27 cellular contexts compared by ENCODE assay signal in the genomic region with DNA sequence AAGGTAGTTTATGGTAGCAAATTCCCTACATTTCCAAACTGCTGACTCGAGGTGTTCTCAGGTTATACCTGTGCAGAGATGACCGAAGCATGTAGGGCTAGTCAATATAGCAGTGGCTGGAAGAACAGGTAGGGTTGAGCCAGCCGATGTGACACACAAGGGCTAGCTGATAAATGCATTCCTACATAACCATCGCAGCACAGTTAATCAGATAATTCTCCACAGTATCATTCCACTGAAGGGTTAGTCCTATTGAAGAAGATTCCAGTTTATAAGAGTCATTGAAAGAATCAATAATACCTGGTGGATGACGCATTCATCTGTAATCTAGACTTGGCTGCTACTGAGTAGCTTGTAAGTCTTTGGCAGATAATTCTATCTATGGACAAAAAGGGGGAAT.
A peak's percentile ranks its signal among the peaks of the same experiment; 100 is the strongest.
DNase-seq lines count a peak whose midpoint lies in the region; ATAC-seq and TF ChIP-seq lines count a peak whose summit lies in the region.
"Had no signal": no experiment of that assay in that cellular context is flagged by ENCODE, and none has a peak within 500 bp of the region (broad histone marks: within the 10 kb centered on the region; RNA-seq: fewer than 3 reads in every experiment).

No MANE protein-coding gene starts in this region.

- H3K27me3 Mint-ChIP-seq in MCF 10A (ENCODE audit: insufficient read depth, unreplicated experiment), result no peaks in the 10 kb centered on the region
- H3K27me3 Mint-ChIP-seq: B cell; stimulated activated naive CD8-positive, alpha-beta T cell treated with anti-CD3 and anti-CD28 coated beads, Interleukin-15, Interleukin-2, amounts not matched to agents 100 ng/mL and 50 ng/mL, for 24 hours had no signal

- POLR2A ChIA-PET in MCF 10A (lab: Yijun Ruan, JAX), result interaction anchor here (0.6 to 1.2 kb wide), 9 partner anchors 11 to 872 kb away, joined by 3 to 4 read pairs (median 3); no protein-coding TSS in a partner anchor

- H3K36me3 ChIP-seq in breast epithelium, result no peaks in the 10 kb centered on the region
- H3K36me3 ChIP-seq in stomach, result no peaks in the 10 kb centered on the region
- H3K36me3 ChIP-seq in hepatocyte (replicated peaks; ENCODE audit: insufficient read depth, low read depth), result no peaks in the 10 kb centered on the region
- H3K36me3 ChIP-seq: ascending aorta, right atrium auricular region, SJSA1, tibial nerve had no signal

- no peak overlapping the region for H2AFZ ChIP-seq in hepatocyte

- no peaks in the 10 kb centered on the region for H3K9me3 ChIP-seq in breast epithelium
- H3K9me3 ChIP-seq in stomach, result no peaks in the 10 kb centered on the region
- no peaks in the 10 kb centered on the region for H3K9me3 ChIP-seq in hepatocyte (ENCODE audit: low read depth)
- H3K9me3 ChIP-seq: ascending aorta, right atrium auricular region, SJSA1, tibial nerve had no signal

- no peaks in the 10 kb centered on the region for H3K4me1 ChIP-seq in breast epithelium
- H3K4me1 ChIP-seq in stomach, result no peaks in the 10 kb centered on the region
- no peaks in the 10 kb centered on the region for H3K4me1 ChIP-seq in hepatocyte (ENCODE audit: insufficient read depth)
- H3K4me1 ChIP-seq: ascending aorta, right atrium auricular region, SJSA1, tibial nerve had no signal

- CTCF ChIA-PET in MCF 10A (lab: Yijun Ruan, JAX), result interaction anchor here (0.5 to 1.3 kb wide), 3 partner anchors 12 to 254 kb away, joined by 3 to 4 read pairs (median 4); no protein-coding TSS in a partner anchor

- H3K4me3 ChIP-seq in breast epithelium (no peak overlapping the region), stomach (no peak overlapping the region), hepatocyte (no peak overlapping the region)
- H3K4me3 ChIP-seq: ascending aorta, right atrium auricular region, SJSA1, tibial nerve had no signal

- no peaks in the 10 kb centered on the region for H3K9me2 ChIP-seq in hepatocyte (replicated peaks; ENCODE audit: insufficient read depth)

- no peak for TF ChIP-seq POLR2A in breast epithelium (IDR thresholded peaks at IDR 0.05)
- TF ChIP-seq POLR2A in stomach (IDR thresholded peaks at IDR 0.05), result no peak

- BruUV-seq in MCF 10A (replicated peaks; lab: Mats Ljungman, UMichigan), result no TSS peak

- ATAC-seq in HG03097 (IDR thresholded peaks at IDR 0.05; ENCODE audit: low FRiP score, unreplicated experiment) (no peak), HG03045 (IDR thresholded peaks at IDR 0.05; ENCODE audit: unreplicated experiment) (no peak)
- ATAC-seq: activated CD4-positive, alpha-beta T cell treated with anti-CD3 and anti-CD28 coated beads for 36 hours; effector memory CD8-positive, alpha-beta T cell; left lobe of liver; naive thymus-derived CD8-positive, alpha-beta T cell had no signal

- TF ChIP-seq CTCF in MCF 10A (IDR thresholded peaks at IDR 0.05; ENCODE audit: unreplicated experiment), result no peak
- TF ChIP-seq CTCF in breast epithelium (IDR thresholded peaks at IDR 0.05), result no peak
- no peak for TF ChIP-seq CTCF in stomach (IDR thresholded peaks at IDR 0.05)
- no peak for TF ChIP-seq CTCF in hepatocyte (IDR thresholded peaks at IDR 0.05; ENCODE audit: poor library complexity)

- H3K27me3 ChIP-seq in breast epithelium (no peaks in the 10 kb centered on the region), stomach (no peaks in the 10 kb centered on the region), hepatocyte (no peaks in the 10 kb centered on the region)
- H3K27me3 ChIP-seq: ascending aorta, right atrium auricular region, SJSA1, tibial nerve had no signal

- peaks cover 8% of the 10 kb centered on the region for H3K9me3 Mint-ChIP-seq in MCF 10A (ENCODE audit: unreplicated experiment)
- H3K9me3 Mint-ChIP-seq: activated naive CD4-positive, alpha-beta T cell treated with anti-CD3 and anti-CD28 coated beads for 36 hours; effector memory CD8-positive, alpha-beta T cell; naive thymus-derived CD8-positive, alpha-beta T cell; stimulated activated naive CD8-positive, alpha-beta T cell treated with anti-CD3 and anti-CD28 coated beads, Interleukin-15, Interleukin-2, amounts not matched to agents 100 ng/mL and 50 ng/mL, for 24 hours had no signal

- H4K20me1 ChIP-seq in hepatocyte (ENCODE audit: insufficient read depth, poor library complexity, severe bottlenecking), result no peaks in the 10 kb centered on the region

- intact Hi-C loops in MCF 10A (cut with micrococcal nuclease), result no loop called here
- intact Hi-C loops in breast epithelium (cut with DNase I; ENCODE audit: low total_unique reads), result no loop called here
- intact Hi-C loops in stomach (cut with DNase I; ENCODE audit: low total_unique reads), result no loop called here

- H3K27ac ChIP-seq in breast epithelium, result no peak overlapping the region
- H3K27ac ChIP-seq in stomach, result no peak overlapping the region
- H3K27ac ChIP-seq in hepatocyte, result no peak overlapping the region
- H3K27ac ChIP-seq: ascending aorta, right atrium auricular region, SJSA1, tibial nerve had no signal

- no peak overlapping the region for H3K4me2 ChIP-seq in hepatocyte

- peaks cover 44% of the 10 kb centered on the region for H3K4me1 Mint-ChIP-seq in MCF 10A (ENCODE audit: insufficient read depth, unreplicated experiment)
- H3K4me1 Mint-ChIP-seq: activated CD4-positive, alpha-beta T cell treated with anti-CD3 and anti-CD28 coated beads for 36 hours; B cell; naive thymus-derived CD8-positive, alpha-beta T cell had no signal

- no peaks in the 10 kb centered on the region for H3K36me3 Mint-ChIP-seq in MCF 10A (ENCODE audit: insufficient read depth, unreplicated experiment)
- H3K36me3 Mint-ChIP-seq: naive thymus-derived CD8-positive, alpha-beta T cell had no signal

- no peak overlapping the region for H3K4me3 Mint-ChIP-seq in MCF 10A (ENCODE audit: unreplicated experiment)
- H3K4me3 Mint-ChIP-seq: activated CD4-positive, alpha-beta T cell treated with anti-CD3 and anti-CD28 coated beads for 36 hours; activated naive CD4-positive, alpha-beta T cell treated with anti-CD3 and anti-CD28 coated beads for 36 hours; B cell; effector memory CD8-positive, alpha-beta T cell; naive thymus-derived CD8-positive, alpha-beta T cell; stimulated activated naive CD8-positive, alpha-beta T cell treated with anti-CD3 and anti-CD28 coated beads, Interleukin-15, Interleukin-2, amounts not matched to agents 100 ng/mL and 50 ng/mL, for 24 hours had no signal

- WGBS in stomach, 5 donors, result 64 to 80% (median 73%) methylated on average over 5 of the region's 5 CpGs
- 64% methylated on average over 5 of the region's 5 CpGs for WGBS in hepatocyte (ENCODE audit: low lambda C conversion rate, missing lambda C conversion rate)

- H3K27ac Mint-ChIP-seq in MCF 10A (ENCODE audit: low read depth, unreplicated experiment), result peak overlapping the region; percentile 25
- H3K27ac Mint-ChIP-seq: activated CD4-positive, alpha-beta T cell treated with anti-CD3 and anti-CD28 coated beads for 36 hours; activated naive CD4-positive, alpha-beta T cell treated with anti-CD3 and anti-CD28 coated beads for 36 hours; B cell; effector memory CD8-positive, alpha-beta T cell; naive thymus-derived CD8-positive, alpha-beta T cell; stimulated activated naive CD8-positive, alpha-beta T cell treated with anti-CD3 and anti-CD28 coated beads, Interleukin-15, Interleukin-2, amounts not matched to agents 100 ng/mL and 50 ng/mL, for 24 hours had no signal

- TF ChIP-seq EP300 in stomach (IDR thresholded peaks at IDR 0.05), result no peak

- no peaks in the 10 kb centered on the region for H3K79me2 ChIP-seq in hepatocyte

- DNase-seq in MCF 10A (ENCODE audit: unreplicated experiment) (peak; percentile 54), breast epithelium (ENCODE audit: low spot score in 2 of 2) (no peak), SW480 (ENCODE audit: low spot score) (peak; percentile 13), iris pigment epithelial cell (ENCODE audit: low read depth) (peak; percentile 24), stomach (no peak), hepatocyte (ENCODE audit: low spot score) (no peak)
- DNase-seq: 8988T; activated CD4-positive, alpha-beta T cell treated with anti-CD3 and anti-CD28 coated beads for 36 hours; activated naive CD4-positive, alpha-beta T cell treated with anti-CD3 and anti-CD28 coated beads for 36 hours; activated T-cell treated with anti-CD3 and anti-CD28 coated beads, Interleukin-2, amount 50 U/mL, for 48 hours; DND-41; effector memory CD8-positive, alpha-beta T cell; KG1; MV-4-11; naive thymus-derived CD8-positive, alpha-beta T cell; NCI-H1694 treated with DMSO at 0.1 percent for 48 hours; NCI-H774; stimulated activated CD4-positive, alpha-beta T cell treated with anti-CD3 and anti-CD28 coated beads, Interleukin-12 subunit alpha, Interleukin-12 subunit beta, amount 100 ng/mL, for 4 hours had no signal

Comparison
In these comparisons a context has a peak if more than half of its experiments do, and no peak if none do; other contexts are left out.
1. DNase-seq: peak in MCF 10A (single experiment), SW480 (single experiment) and iris pigment epithelial cell (single experiment); none in breast epithelium (0 of 2), stomach (single experiment) and hepatocyte (single experiment).